Comparison of ENCODE assay signal across 8 cellular contexts in genomic region chr17:59837362-59838195, GRCh38. TPM values are rescaled to one million over a fixed set of nuclear protein-coding genes. Genes with fewer than 3 reads are reported as not detected.
DNase-seq lines count a peak whose midpoint lies in the region; ATAC-seq and TF ChIP-seq lines count a peak whose summit lies in the region.

No MANE protein-coding gene starts in this region.

- H3K36me3 ChIP-seq in left ventricle myocardium inferior, result peaks cover 15% of the 10 kb centered on the region

- H3K27ac ChIP-seq in left ventricle myocardium inferior (replicated peaks), result peak overlapping the region; percentile 89

- peaks cover 59% of the 10 kb centered on the region for H3K4me1 ChIP-seq in left ventricle myocardium inferior

- H3K9me3 ChIP-seq in left ventricle myocardium inferior (replicated peaks), result no peaks in the 10 kb centered on the region

- H3K27me3 ChIP-seq in left ventricle myocardium inferior (ENCODE audit: low read depth), result no peaks in the 10 kb centered on the region

- peak; percentile 76 for ATAC-seq in GM21723 (IDR thresholded peaks at IDR 0.05; ENCODE audit: unreplicated experiment)

- intact Hi-C loops in left ventricle myocardium inferior (cut with micrococcal nuclease), result loop anchor here (5.0 kb wide), 1 partner anchor 80 kb away; no protein-coding TSS in a partner anchor

- H3K4me3 ChIP-seq in left ventricle myocardium inferior, result peak overlapping the region; percentile 65

- DNase-seq in GM04503 (ENCODE audit: low read depth), result peak; percentile 100
- peak; percentile 88 for DNase-seq in HuH-7.5 (ENCODE audit: low spot score)
- peak; percentile 90 to 91 for DNase-seq in SHP77 (lab: John Stamatoyannopoulos, UW)
- DNase-seq in amniotic stem cell (lab: John Stamatoyannopoulos, UW), result peak; percentile 98
- DNase-seq in left ventricle myocardium inferior, result no peak
- peak; percentile 99 for DNase-seq in pulmonary artery endothelial cell (ENCODE audit: low read depth, low spot score)
- no peak for DNase-seq in D341Med (ENCODE audit: low spot score)

- TF ChIP-seq CTCF in left ventricle myocardium inferior (IDR thresholded peaks at IDR 0.05; ENCODE audit: borderline replicate concordance), result no peak

RNA-seq across cellular contexts. Expression of gene TUBD1, which starts 55.2 kb away (rescaled TPM):
- total RNA-seq in left ventricle myocardium inferior, result 7.8 TPM
- total RNA-seq in pulmonary artery endothelial cell, result 6.8 and 11.5 TPM in 2 replicates

RNA-seq across cellular contexts. Expression of gene RPS6KB1, which starts 55.3 kb away (rescaled TPM):
- total RNA-seq in left ventricle myocardium inferior, result 20.3 TPM
- total RNA-seq in pulmonary artery endothelial cell, result 24.0 and 28.7 TPM in 2 replicates

Comparison
In these comparisons a context has a peak if more than half of its experiments do, and no peak if none do; other contexts are left out.
1. DNase-seq: peak in GM04503 (single experiment), HuH-7.5 (single experiment), SHP77 (2 of 2), amniotic stem cell (single experiment) and pulmonary artery endothelial cell (single experiment); none in left ventricle myocardium inferior (single experiment) and D341Med (single experiment).